Comparison of ENCODE assay signal across 8 cellular contexts in genomic region chr5:37847978-37848425, GRCh38. TPM values are rescaled to one million over a fixed set of nuclear protein-coding genes. Genes with fewer than 3 reads are reported as not detected.
DNase-seq lines count a peak whose midpoint lies in the region; ATAC-seq and TF ChIP-seq lines count a peak whose summit lies in the region.

No MANE protein-coding gene starts in this region.

- H3K4me3 Mint-ChIP-seq in GM23338, result no peak overlapping the region

- H3K79me2 ChIP-seq in GM23338 (replicated peaks; ENCODE audit: insufficient read depth), result no peaks in the 10 kb centered on the region

- no peaks in the 10 kb centered on the region for H3K36me3 ChIP-seq in GM23338 (ENCODE audit: insufficient read depth)

- H3K4me3 ChIP-seq in GM23338, result no peak overlapping the region
- no peak overlapping the region for H3K4me3 ChIP-seq in dorsolateral prefrontal cortex

- TF ChIP-seq CTCF in GM23338 (conservative IDR thresholded peaks at IDR 0.05; ENCODE audit: low read depth in 2 of 2), result no peak
- no peak for TF ChIP-seq CTCF in dorsolateral prefrontal cortex (IDR thresholded peaks at IDR 0.05 in 54 of 56, conservative IDR thresholded peaks at IDR 0.05 in 2 of 56; ENCODE audit: low read depth in 1 of 56, partially characterized antibody in 56 of 56)

- peaks cover 9% of the 10 kb centered on the region; the same call in 1 of the 2 replicates for H3K27me3 ChIP-seq in GM23338 (ENCODE audit: insufficient read depth)
- H3K27me3 ChIP-seq in dorsolateral prefrontal cortex, result peaks cover 0 to 15% (median 0%) of the 10 kb centered on the region in 45 donors

- intact Hi-C loops in dorsolateral prefrontal cortex (cut with DNase I), result no loop called here

- no peaks in the 10 kb centered on the region for H3F3A ChIP-seq in GM23338 (replicated peaks; ENCODE audit: low read depth)

- peaks cover 11% of the 10 kb centered on the region for H3K27me3 Mint-ChIP-seq in GM23338 (ENCODE audit: insufficient read depth, low read depth, poor library complexity)

- peaks cover 38% of the 10 kb centered on the region for H3K4me1 Mint-ChIP-seq in GM23338

- H3K27ac ChIP-seq in GM23338 (ENCODE audit: low read depth) (no peak overlapping the region), epithelial cell of prostate (peak overlapping the region; percentile 55), dorsolateral prefrontal cortex (no peak overlapping the region)

- DNase-seq in Caki2 (ENCODE audit: low read depth) (peak; percentile 26), GM23338 (ENCODE audit: low spot score) (no peak), NCI-H2171 (lab: John Stamatoyannopoulos, UW) (peak; percentile 90), epithelial cell of prostate (ENCODE audit: low read depth, low spot score) (peak; percentile 89), dorsolateral prefrontal cortex (no peak), hypothalamus (lab: John Stamatoyannopoulos, UW) (no peak)

- ATAC-seq in GM23338 (peak; percentile 46), HG03039 (IDR thresholded peaks at IDR 0.05; ENCODE audit: unreplicated experiment) (no peak), GM18858 (IDR thresholded peaks at IDR 0.05; ENCODE audit: unreplicated experiment) (no peak)

- H3K4me1 ChIP-seq in GM23338 (ENCODE audit: insufficient read depth), result peaks cover 51% of the 10 kb centered on the region

- no peaks in the 10 kb centered on the region; the same call in 1 of the 2 replicates for H3K9me2 ChIP-seq in GM23338 (ENCODE audit: insufficient read depth)

- H4K20me1 ChIP-seq in GM23338 (replicated peaks; ENCODE audit: insufficient read depth), result no peaks in the 10 kb centered on the region

- no peaks in the 10 kb centered on the region for H3K36me3 Mint-ChIP-seq in GM23338 (ENCODE audit: low read depth)

- no peaks in the 10 kb centered on the region for H3K9me3 Mint-ChIP-seq in GM23338

- H3K27ac Mint-ChIP-seq in GM23338, result peak overlapping the region; percentile 34

- peak overlapping the region; percentile 80; the same call in 1 of the 2 replicates for H2AFZ ChIP-seq in GM23338

- in situ Hi-C loops in Caki2 (cut with HindIII; ENCODE audit: low pct_unique_long_range_greater_than_20kb, low sequenced_read_pairs), result no loop called here

- H3K4me2 ChIP-seq in GM23338, result peak overlapping the region; percentile 52; the same call in 1 of the 2 replicates

TF ChIP-seq in GM23338, 12 proteins besides CTCF, POLR2A, EP300 and RAD21:
- no peak for TF ChIP-seq JUNB (IDR thresholded peaks at IDR 0.05; ENCODE audit: unreplicated experiment)
TF ChIP-seq in GM23338: peak in this region for 0.

RNA-seq across cellular contexts. Expression of gene GDNF, which starts 8.2 kb away (rescaled TPM):
- not detected in 2 replicates for total RNA-seq in Caki2 (2014; rRNA removed; shearing (Covaris generic); ENCODE audit: low replicate concordance)
- 0.17 TPM in 1 of 2 replicates, not detected in the other for total RNA-seq in GM23338 (2014; rRNA removed; shearing (Covaris generic))
- 0.13 and 0.21 TPM in 2 replicates for polyA plus RNA-seq in GM23338 (2016; fragmentation: Nextera tagmentation; extraction: Ambion mirVana)
- 1 to 10 TPM in 54 of 120 experiments, under 1 TPM in 63, not detected in 3; 0.14 to 5.8 (median 0.91) TPM for total RNA-seq in dorsolateral prefrontal cortex

Comparison
In these comparisons a context has a peak if more than half of its experiments do, and no peak if none do; other contexts are left out.
1. DNase-seq: peak in Caki2 (single experiment), NCI-H2171 (single experiment) and epithelial cell of prostate (single experiment); none in GM23338 (single experiment), dorsolateral prefrontal cortex (0 of 10) and hypothalamus (0 of 51).